In the genomic region with DNA sequence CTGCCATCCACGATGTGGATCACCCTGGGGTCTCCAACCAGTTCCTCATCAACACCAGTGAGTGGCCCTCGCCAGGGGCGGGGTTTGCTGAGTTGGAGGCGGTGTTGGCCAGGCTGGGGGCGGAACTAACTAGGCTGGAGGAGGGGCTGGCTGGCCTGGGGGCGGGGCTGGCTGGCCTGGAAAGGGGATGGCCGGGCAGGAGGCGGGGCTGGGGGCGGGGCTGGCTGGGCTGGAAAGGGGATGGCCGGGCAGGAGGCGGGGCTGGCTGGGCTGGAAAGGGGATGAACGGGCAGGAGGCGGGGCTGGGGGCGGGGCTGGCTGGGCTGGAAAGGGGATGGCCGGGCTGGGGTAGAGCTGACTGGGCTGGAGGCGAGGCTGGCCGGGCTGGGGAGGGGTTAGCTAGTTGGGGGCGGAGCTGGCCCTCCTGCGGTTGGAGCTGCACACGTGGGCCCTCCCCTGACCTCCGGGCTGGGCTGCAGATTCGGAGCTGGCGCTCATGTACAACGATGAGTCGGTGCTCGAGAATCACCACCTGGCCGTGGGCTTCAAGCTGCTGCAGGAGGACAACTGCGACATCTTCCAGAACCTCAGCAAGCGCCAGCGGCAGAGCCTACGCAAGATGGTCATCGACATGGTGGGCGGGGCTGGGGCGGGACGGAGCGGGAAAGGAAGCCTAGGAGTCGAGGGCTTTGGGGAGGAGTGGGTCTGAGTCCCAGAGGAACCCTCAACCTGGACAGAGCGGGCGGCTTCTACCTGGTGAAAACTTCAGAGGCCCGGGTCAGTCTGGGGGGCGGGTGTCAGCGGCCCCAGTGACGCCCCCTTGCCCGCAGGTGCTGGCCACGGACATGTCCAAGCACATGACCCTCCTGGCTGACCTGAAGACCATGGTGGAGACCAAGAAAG, we compare ENCODE assay signal across 8 cellular contexts.
A peak's percentile ranks its signal among the peaks of the same experiment; 100 is the strongest.
DNase-seq lines count a peak whose midpoint lies in the region; ATAC-seq and TF ChIP-seq lines count a peak whose summit lies in the region.

No MANE protein-coding gene starts in this region.

- H3K4me1 Mint-ChIP-seq in stimulated activated naive CD8-positive, alpha-beta T cell treated with anti-CD3 and anti-CD28 coated beads, Interleukin-15, amount 100 ng/mL, for 72 hours = peaks cover 24% of the 10 kb centered on the region

- DNase-seq in AG04449 (ENCODE audit: low read depth, low spot score) = no peak
- peak; percentile 49 to 62 for DNase-seq in SHP77 (lab: John Stamatoyannopoulos, UW)
- DNase-seq in activated gamma-delta T cell treated with anti-CD3 and anti-CD28 coated beads, Interleukin-2, amount 50 U/mL, for 16 hours (ENCODE audit: low read depth) = peak; percentile 74
- DNase-seq in foreskin melanocyte = peak; percentile 79
- DNase-seq in stimulated activated naive CD8-positive, alpha-beta T cell treated with anti-CD3 and anti-CD28 coated beads, Interleukin-15, amount 100 ng/mL, for 72 hours = peak; percentile 91 to 92

- no peak overlapping the region for H3K27ac Mint-ChIP-seq in stimulated activated naive CD8-positive, alpha-beta T cell treated with anti-CD3 and anti-CD28 coated beads, Interleukin-15, amount 100 ng/mL, for 72 hours

- H3K4me3 ChIP-seq in AG04449 (ENCODE audit: low read depth, low read length) (peak overlapping the region; percentile 61), neuron (ENCODE audit: low read length) (peak overlapping the region; percentile 38)

- no peaks in the 10 kb centered on the region for H3K9me3 Mint-ChIP-seq in stimulated activated naive CD8-positive, alpha-beta T cell treated with anti-CD3 and anti-CD28 coated beads, Interleukin-15, amount 100 ng/mL, for 72 hours

- TF ChIP-seq CTCF in AG04449 (IDR thresholded peaks at IDR 0.05; ENCODE audit: insufficient read depth, low read length, missing control alignments) = no peak

- H2AFZ ChIP-seq in neuron (ENCODE audit: low read depth, low read length) = peak overlapping the region; percentile 39

- CTCF ChIA-PET in AG04449 (lab: Yijun Ruan, JAX) = interaction anchor here (0.8 to 2.3 kb wide), 4 partner anchors 22 to 56 kb away, joined by 3 to 8 read pairs (median 4); no protein-coding TSS in a partner anchor

- H3K4me1 ChIP-seq in neuron (ENCODE audit: insufficient read depth, low read length) = peaks cover 4% of the 10 kb centered on the region

- no peaks in the 10 kb centered on the region for H3K27me3 ChIP-seq in neuron (ENCODE audit: insufficient read depth, low read length)

- peak overlapping the region; percentile 39 to 54 for H3K4me3 Mint-ChIP-seq in stimulated activated naive CD8-positive, alpha-beta T cell treated with anti-CD3 and anti-CD28 coated beads, Interleukin-15, amount 100 ng/mL, for 72 hours

- H3K9me3 ChIP-seq in neuron (ENCODE audit: low read length) = no peaks in the 10 kb centered on the region

- ATAC-seq in GM19043 (IDR thresholded peaks at IDR 0.05; ENCODE audit: low read depth, unreplicated experiment) (peak; percentile 86), HG03521 (IDR thresholded peaks at IDR 0.05; ENCODE audit: unreplicated experiment) (peak; percentile 82)
- peak; percentile 98 for ATAC-seq in stimulated activated naive CD8-positive, alpha-beta T cell treated with anti-CD3 and anti-CD28 coated beads, Interleukin-15, amount 100 ng/mL, for 72 hours

- H3K27me3 Mint-ChIP-seq in stimulated activated naive CD8-positive, alpha-beta T cell treated with anti-CD3 and anti-CD28 coated beads, Interleukin-15, amount 100 ng/mL, for 72 hours = peaks cover 12% of the 10 kb centered on the region

- no peaks in the 10 kb centered on the region for H3K36me3 ChIP-seq in neuron (ENCODE audit: insufficient read depth, low read length)

- POLR2A ChIA-PET in AG04449 (lab: Yijun Ruan, JAX) = no interaction called here
